ENCODE assay signal across 25 cellular contexts in the genomic region with DNA sequence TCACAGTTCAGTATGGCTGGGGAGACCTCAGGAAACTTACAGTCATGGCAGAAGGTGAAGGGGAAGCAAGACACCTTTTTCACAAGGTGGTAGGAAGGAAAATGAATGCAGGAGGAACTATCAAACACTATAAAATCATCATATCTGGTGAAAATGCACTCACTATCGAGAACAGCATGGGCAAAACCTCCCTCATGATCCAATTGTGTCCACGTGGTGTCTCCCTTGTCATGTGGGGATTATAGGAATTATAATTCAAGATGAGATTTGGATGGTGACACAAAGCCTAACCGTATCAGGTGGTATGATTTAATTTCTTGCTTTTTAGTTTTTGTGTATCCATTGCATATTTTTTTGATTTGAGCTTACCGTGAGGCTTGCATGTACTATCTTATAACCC.
"Had no signal": no experiment of that assay in that cellular context is flagged by ENCODE, and none has a peak within 500 bp of the region (broad histone marks: within the 10 kb centered on the region; RNA-seq: fewer than 3 reads in every experiment).

No MANE protein-coding gene starts in this region.

- FAIRE-seq: astrocyte, colon, endothelial cell of umbilical vein had no signal

- H3K4me1 Mint-ChIP-seq: central memory CD8-positive, alpha-beta T cell; immature natural killer cell; naive B cell; stimulated activated naive CD8-positive, alpha-beta T cell treated with anti-CD3 and anti-CD28 coated beads, Interleukin-15, amount 100 ng/mL, for 72 hours had no signal

- H3K27me3 ChIP-seq: adrenal gland, dorsolateral prefrontal cortex, tibial artery had no signal

- DNase-seq: activated CD8-positive, alpha-beta memory T cell treated with anti-CD3 and anti-CD28 coated beads, Interleukin-2, amount 50 U/mL, for 4 hours; activated naive CD4-positive, alpha-beta T cell; activated T-cell treated with anti-CD3 and anti-CD28 coated beads, Interleukin-2, amount 50 U/mL, for 4 hours; adrenal gland; dorsolateral prefrontal cortex; effector memory CD8-positive, alpha-beta T cell; foreskin melanocyte; immature natural killer cell; lower lobe of right lung; naive B cell; nucleus accumbens; right cardiac atrium; stimulated activated CD4-positive, alpha-beta T cell treated with anti-CD3 and anti-CD28 coated beads, Interleukin-12 subunit alpha, Interleukin-12 subunit beta, amount 100 ng/mL, for 4 hours; stimulated activated naive CD8-positive, alpha-beta T cell treated with anti-CD3 and anti-CD28 coated beads, Interleukin-15, amount 100 ng/mL, for 72 hours; tibial artery had no signal

- H3K4me1 ChIP-seq: adrenal gland, lower lobe of right lung, parathyroid adenoma had no signal

- H3K9me3 ChIP-seq: adrenal gland had no signal

- H3K4me3 Mint-ChIP-seq: activated naive CD8-positive, alpha-beta T cell; activated T-cell treated with anti-CD3 and anti-CD28 coated beads, Interleukin-2, amount 50 U/mL, for 4 hours; central memory CD8-positive, alpha-beta T cell; effector memory CD8-positive, alpha-beta T cell; immature natural killer cell; naive B cell; stimulated activated naive CD8-positive, alpha-beta T cell treated with anti-CD3 and anti-CD28 coated beads, Interleukin-15, amount 100 ng/mL, for 72 hours; WTC11 had no signal

- ATAC-seq: activated T-cell treated with anti-CD3 and anti-CD28 coated beads, Interleukin-2, amount 50 U/mL, for 4 hours; effector memory CD8-positive, alpha-beta T cell; esophagus mucosa; left lobe of liver; lower lobe of right lung; right cardiac atrium; stimulated activated naive CD8-positive, alpha-beta T cell treated with anti-CD3 and anti-CD28 coated beads, Interleukin-15, amount 100 ng/mL, for 72 hours; WTC11 had no signal

- H3K27ac ChIP-seq: adrenal gland, dorsolateral prefrontal cortex, lower lobe of right lung, parathyroid adenoma, tibial artery had no signal

- H3K4me3 ChIP-seq: adrenal gland, dorsolateral prefrontal cortex, lower lobe of right lung, tibial artery had no signal

- H3K36me3 ChIP-seq: adrenal gland, lower lobe of right lung, tibial artery had no signal

- H3K36me3 Mint-ChIP-seq: activated naive CD8-positive, alpha-beta T cell; immature natural killer cell had no signal

- H3K27ac Mint-ChIP-seq: activated naive CD8-positive, alpha-beta T cell; activated T-helper 2 cell treated with anti-CD3 and anti-CD28 coated beads, Interferon-gamma antibody, Interleukin-2, Interleukin-4, amounts not matched to agents 10 μg/mL and 5 μg/mL and 100 μg/mL, durations not matched to agents 14 hours and 24 hours and 36 hours; effector memory CD8-positive, alpha-beta T cell; immature natural killer cell; naive B cell; stimulated activated naive CD8-positive, alpha-beta T cell treated with anti-CD3 and anti-CD28 coated beads, Interleukin-15, amount 100 ng/mL, for 72 hours; WTC11 had no signal
